ENCODE assay signal across 11 cellular contexts in the genomic region with DNA sequence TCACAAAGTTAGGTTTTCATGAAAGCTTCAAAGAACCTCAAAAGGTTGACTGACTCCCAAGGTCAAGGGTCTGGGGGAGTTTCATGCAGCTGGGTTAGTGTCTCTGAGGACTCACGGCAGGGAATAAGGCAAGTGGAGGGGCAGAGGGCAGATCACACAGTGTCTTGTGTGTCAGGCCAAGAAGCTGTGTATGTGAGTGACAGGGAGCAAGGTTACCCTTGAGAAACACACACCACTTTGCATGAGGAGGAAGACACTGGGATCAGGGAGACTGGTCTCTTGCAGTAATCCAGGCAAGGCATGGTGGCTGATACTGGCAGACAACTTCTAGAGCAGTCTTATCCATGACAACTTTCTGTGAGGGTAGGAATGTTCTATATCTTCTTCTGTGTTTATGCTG. TPM values are rescaled to one million over a fixed set of nuclear protein-coding genes. Genes with fewer than 3 reads are reported as not detected.
DNase-seq lines count a peak whose midpoint lies in the region; ATAC-seq and TF ChIP-seq lines count a peak whose summit lies in the region.
"Had no signal": no experiment of that assay in that cellular context is flagged by ENCODE, and none has a peak within 500 bp of the region (broad histone marks: within the 10 kb centered on the region; RNA-seq: fewer than 3 reads in every experiment).

No MANE protein-coding gene starts in this region.

- H3K27ac Mint-ChIP-seq in activated CD4-positive, alpha-beta T cell treated with anti-CD3 and anti-CD28 coated beads for 36 hours = peak overlapping the region; percentile 55
- peak overlapping the region; percentile 100 for H3K27ac Mint-ChIP-seq in activated T-helper 17 cell treated with anti-CD3 and anti-CD28 coated beads, Interleukin-2, amount 50 U/mL, for 72 hours
- peak overlapping the region; percentile 17 to 75 (median 20) for H3K27ac Mint-ChIP-seq in nephron

- H3K36me3 Mint-ChIP-seq in activated CD4-positive, alpha-beta T cell treated with anti-CD3 and anti-CD28 coated beads for 36 hours (ENCODE audit: low read depth) = peaks cover 20% of the 10 kb centered on the region
- H3K36me3 Mint-ChIP-seq in activated T-helper 17 cell treated with anti-CD3 and anti-CD28 coated beads, Interleukin-2, amount 50 U/mL, for 72 hours (ENCODE audit: low read depth) = peaks cover 41% of the 10 kb centered on the region
- H3K36me3 Mint-ChIP-seq in nephron (ENCODE audit: low read depth) = peaks cover 11% of the 10 kb centered on the region

- no peak overlapping the region for H3K4me3 Mint-ChIP-seq in activated CD4-positive, alpha-beta T cell treated with anti-CD3 and anti-CD28 coated beads for 36 hours
- H3K4me3 Mint-ChIP-seq in activated T-helper 17 cell treated with anti-CD3 and anti-CD28 coated beads, Interleukin-2, amount 50 U/mL, for 72 hours = peak overlapping the region; percentile 66
- H3K4me3 Mint-ChIP-seq in nephron = peak overlapping the region in 1 of 3 experiments; percentile 33

- intact Hi-C loops in activated CD4-positive, alpha-beta T cell treated with anti-CD3 and anti-CD28 coated beads for 36 hours (cut with DNase I, micrococcal nuclease) = no loop called here

- no peaks in the 10 kb centered on the region for H3K27me3 Mint-ChIP-seq in activated CD4-positive, alpha-beta T cell treated with anti-CD3 and anti-CD28 coated beads for 36 hours
- H3K27me3 Mint-ChIP-seq in activated T-helper 17 cell treated with anti-CD3 and anti-CD28 coated beads, Interleukin-2, amount 50 U/mL, for 72 hours = no peaks in the 10 kb centered on the region
- no peaks in the 10 kb centered on the region for H3K27me3 Mint-ChIP-seq in nephron (ENCODE audit: low read depth)

- DNase-seq in activated CD4-positive, alpha-beta T cell treated with anti-CD3 and anti-CD28 coated beads for 36 hours = no peak
- DNase-seq in activated CD4-positive, alpha-beta T cell treated with anti-CD3 and anti-CD28 coated beads, Interleukin-2, amount 50 U/mL, for 1 hour = no peak
- DNase-seq: activated T-cell treated with anti-CD3 and anti-CD28 coated beads, Interleukin-2, amount 50 U/mL, for 48 hours; DMS153; SHP77 treated with DMSO at 0.1 percent for 48 hours; upper lobe of right lung had no signal

- POLR2A ChIA-PET in activated CD4-positive, alpha-beta T cell treated with anti-CD3 and anti-CD28 coated beads for 36 hours (lab: Charles Lee) = no interaction called here

- CTCF ChIA-PET in activated CD4-positive, alpha-beta T cell treated with anti-CD3 and anti-CD28 coated beads for 36 hours (lab: Charles Lee) = interaction anchor here (0.6 to 1.5 kb wide), 2 partner anchors 27 to 107 kb away, joined by 3 read pairs; no protein-coding TSS in a partner anchor

- no peak for ATAC-seq in activated CD4-positive, alpha-beta T cell treated with anti-CD3 and anti-CD28 coated beads for 36 hours
- ATAC-seq in activated T-helper 17 cell treated with anti-CD3 and anti-CD28 coated beads, Interleukin-2, amount 50 U/mL, for 72 hours (replicated peaks) = no peak
- no peak for ATAC-seq in GM21447 (IDR thresholded peaks at IDR 0.05; ENCODE audit: unreplicated experiment)
- ATAC-seq in GM18519 (IDR thresholded peaks at IDR 0.05; ENCODE audit: low FRiP score, unreplicated experiment) = no peak
- ATAC-seq: esophagus mucosa, upper lobe of right lung had no signal

- H3K9me3 Mint-ChIP-seq in activated CD4-positive, alpha-beta T cell treated with anti-CD3 and anti-CD28 coated beads for 36 hours (ENCODE audit: low read depth) = no peaks in the 10 kb centered on the region
- no peaks in the 10 kb centered on the region for H3K9me3 Mint-ChIP-seq in activated T-helper 17 cell treated with anti-CD3 and anti-CD28 coated beads, Interleukin-2, amount 50 U/mL, for 72 hours
- H3K9me3 Mint-ChIP-seq in nephron = no peaks in the 10 kb centered on the region

- no peak for TF ChIP-seq CTCF in nephron (IDR thresholded peaks at IDR 0.05; ENCODE audit: unreplicated experiment in 3 of 3)

- H3K4me1 Mint-ChIP-seq in activated CD4-positive, alpha-beta T cell treated with anti-CD3 and anti-CD28 coated beads for 36 hours = peaks cover 53% of the 10 kb centered on the region
- H3K4me1 Mint-ChIP-seq in activated T-helper 17 cell treated with anti-CD3 and anti-CD28 coated beads, Interleukin-2, amount 50 U/mL, for 72 hours = peaks cover 37% of the 10 kb centered on the region
- H3K4me1 Mint-ChIP-seq in nephron = peaks cover 25% of the 10 kb centered on the region

RNA-seq across cellular contexts. Expression of a gene that starts 6.3 kb away (rescaled TPM):
- total RNA-seq in activated CD4-positive, alpha-beta T cell treated with anti-CD3 and anti-CD28 coated beads for 36 hours = 10 to 100 TPM; 81.3 to 88.4 TPM
- 100 to 1,000 TPM in 1 of 2 donors, 10 to 100 TPM in 1; 85.8 to 113 TPM for total RNA-seq in activated T-helper 17 cell treated with anti-CD3 and anti-CD28 coated beads, Interleukin-2, amount 50 U/mL, for 72 hours

RNA-seq across cellular contexts. Expression of a gene that starts 11.7 kb away (rescaled TPM):
- 10 to 100 TPM; 23.3 to 29.5 TPM for total RNA-seq in activated CD4-positive, alpha-beta T cell treated with anti-CD3 and anti-CD28 coated beads for 36 hours
- total RNA-seq in activated T-helper 17 cell treated with anti-CD3 and anti-CD28 coated beads, Interleukin-2, amount 50 U/mL, for 72 hours = 10 to 100 TPM; 24.9 to 82.1 TPM

RNA-seq across cellular contexts. Expression of a gene that starts 36.4 kb away (rescaled TPM):
- 10 to 100 TPM; 51.5 to 74.8 TPM for total RNA-seq in activated CD4-positive, alpha-beta T cell treated with anti-CD3 and anti-CD28 coated beads for 36 hours
- 10 to 100 TPM; 38.2 to 60.2 TPM for total RNA-seq in activated T-helper 17 cell treated with anti-CD3 and anti-CD28 coated beads, Interleukin-2, amount 50 U/mL, for 72 hours

RNA-seq across cellular contexts. Expression of a gene that starts 48.6 kb away (rescaled TPM):
- total RNA-seq in activated CD4-positive, alpha-beta T cell treated with anti-CD3 and anti-CD28 coated beads for 36 hours = 10 to 100 TPM; 16.8 to 20.8 TPM
- 10 to 100 TPM; 18.7 to 25.1 TPM for total RNA-seq in activated T-helper 17 cell treated with anti-CD3 and anti-CD28 coated beads, Interleukin-2, amount 50 U/mL, for 72 hours

Comparison
In these comparisons a context has a peak if more than half of its experiments do, and no peak if none do; other contexts are left out.
1. H3K27ac Mint-ChIP-seq: peak in every context shown above with its lines; median percentile 100 in activated T-helper 17 cell treated with anti-CD3 and anti-CD28 coated beads, Interleukin-2, amount 50 U/mL, for 72 hours; 55 in activated CD4-positive, alpha-beta T cell treated with anti-CD3 and anti-CD28 coated beads for 36 hours; 20 in nephron.